Comparison of ENCODE assay signal across 8 cellular contexts in genomic region chr17:56499799-56500388, GRCh38.
DNase-seq lines count a peak whose midpoint lies in the region; ATAC-seq and TF ChIP-seq lines count a peak whose summit lies in the region.
"Had no signal": no experiment of that assay in that cellular context is flagged by ENCODE, and none has a peak within 500 bp of the region (broad histone marks: within the 10 kb centered on the region; RNA-seq: fewer than 3 reads in every experiment).

No MANE protein-coding gene starts in this region.

- H3K4me3 Mint-ChIP-seq in naive thymus-derived CD4-positive, alpha-beta T cell: no peak overlapping the region
- H3K4me3 Mint-ChIP-seq: T-helper 1 cell treated with Interleukin-12 subunit alpha and Interleukin-12 subunit beta and Interleukin-4 antibody, amounts not matched to agents 30 μg/mL and 1 μg/mL, for 36 hours had no signal

- POLR2A ChIA-PET in naive thymus-derived CD4-positive, alpha-beta T cell (lab: Charles Lee): interaction anchor here (1.7 kb wide), 1 partner anchor 216 kb away, joined by 6 read pairs; no protein-coding TSS in a partner anchor

- H3K36me3 Mint-ChIP-seq in naive thymus-derived CD4-positive, alpha-beta T cell: no peaks in the 10 kb centered on the region

- no peaks in the 10 kb centered on the region for H3K27me3 ChIP-seq in naive thymus-derived CD4-positive, alpha-beta T cell (ENCODE audit: control insufficient read depth in 2 of 2, insufficient read depth in 2 of 2, low read length in 2 of 2)

- no peaks in the 10 kb centered on the region for H3K9me3 ChIP-seq in naive thymus-derived CD4-positive, alpha-beta T cell (ENCODE audit: control insufficient read depth in 2 of 3, low read length in 3 of 3)

- no peaks in the 10 kb centered on the region for H3K9me3 Mint-ChIP-seq in naive thymus-derived CD4-positive, alpha-beta T cell
- H3K9me3 Mint-ChIP-seq: T-helper 1 cell treated with Interleukin-12 subunit alpha and Interleukin-12 subunit beta and Interleukin-4 antibody, amounts not matched to agents 30 μg/mL and 1 μg/mL, for 36 hours had no signal

- no peaks in the 10 kb centered on the region for H3K4me1 ChIP-seq in naive thymus-derived CD4-positive, alpha-beta T cell (ENCODE audit: control insufficient read depth in 2 of 2, insufficient read depth in 2 of 2, low read length in 2 of 2)

- no peak overlapping the region for H3K27ac Mint-ChIP-seq in naive thymus-derived CD4-positive, alpha-beta T cell
- H3K27ac Mint-ChIP-seq: T-helper 1 cell treated with Interleukin-12 subunit alpha and Interleukin-12 subunit beta and Interleukin-4 antibody, amounts not matched to agents 30 μg/mL and 1 μg/mL, for 36 hours had no signal

- no peaks in the 10 kb centered on the region for H3K36me3 ChIP-seq in naive thymus-derived CD4-positive, alpha-beta T cell (ENCODE audit: control insufficient read depth in 2 of 3, insufficient read depth in 3 of 3, low read length in 3 of 3)

- no peak overlapping the region for H3K27ac ChIP-seq in naive thymus-derived CD4-positive, alpha-beta T cell (ENCODE audit: low read depth, low read length)

- TF ChIP-seq CTCF in LNCaP clone FGC (IDR thresholded peaks at IDR 0.05; ENCODE audit: control insufficient read depth, extremely low read depth, insufficient read depth): peak; percentile 42

- DNase-seq in GDM1 (lab: John Stamatoyannopoulos, UW) (peak; percentile 6), LNCaP clone FGC (ENCODE audit: low read depth) (peak; percentile 15), amniotic epithelial cell (ENCODE audit: low read depth) (peak; percentile 5), putamen (ENCODE audit: low spot score) (no peak)
- peak in 7 of 9 donors; percentile 7 to 45 (median 32) for DNase-seq in naive thymus-derived CD4-positive, alpha-beta T cell

- no peak overlapping the region for H3K4me3 ChIP-seq in LNCaP clone FGC (ENCODE audit: low read depth, low read length)
- H3K4me3 ChIP-seq in naive thymus-derived CD4-positive, alpha-beta T cell (ENCODE audit: low read length): no peak overlapping the region

- no peak for ATAC-seq in naive thymus-derived CD4-positive, alpha-beta T cell
- ATAC-seq in HG02571 (IDR thresholded peaks at IDR 0.05; ENCODE audit: unreplicated experiment): no peak
- no peak for ATAC-seq in activated CD4-positive, CD25-positive, alpha-beta regulatory T cell treated with anti-CD3 and anti-CD28 coated beads, Interleukin-2, amount 50 U/mL, for 24 hours

- CTCF ChIA-PET in naive thymus-derived CD4-positive, alpha-beta T cell (lab: Charles Lee): interaction anchor here (0.6 to 5.2 kb wide), 21 partner anchors 8 to 281 kb away, joined by 3 to 48 read pairs (median 4); no protein-coding TSS in a partner anchor

- intact Hi-C loops in naive thymus-derived CD4-positive, alpha-beta T cell (cut with micrococcal nuclease): loop anchor here (1.0 to 2.0 kb wide), 6 partner anchors 92 to 281 kb away; no protein-coding TSS in a partner anchor

- no peaks in the 10 kb centered on the region for H3K4me1 Mint-ChIP-seq in naive thymus-derived CD4-positive, alpha-beta T cell

- H3K27me3 Mint-ChIP-seq in naive thymus-derived CD4-positive, alpha-beta T cell: peaks cover 0 to 6% (median 0%) of the 10 kb centered on the region in 5 donors
